ENCODE assay signal across 23 cellular contexts in the genomic region with DNA sequence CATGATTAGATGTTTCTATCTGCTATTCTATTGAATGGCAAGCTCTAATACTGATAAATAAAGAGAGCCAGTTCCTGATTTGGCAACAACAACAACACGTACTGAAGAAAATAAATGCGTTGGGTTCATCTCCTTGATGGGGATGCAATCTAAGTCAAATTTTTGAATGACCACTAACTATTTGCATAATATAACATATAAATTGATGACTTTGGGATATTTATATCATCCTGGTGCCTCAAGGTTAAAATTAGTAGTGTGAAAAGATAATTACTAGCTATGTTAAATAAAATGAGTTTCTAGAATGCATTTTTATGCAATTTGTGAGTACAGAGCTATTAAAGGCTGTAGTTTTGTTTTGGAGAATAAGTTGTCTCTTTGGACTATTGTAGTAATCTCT.
A peak's percentile ranks its signal among the peaks of the same experiment; 100 is the strongest.
DNase-seq lines count a peak whose midpoint lies in the region; ATAC-seq, FAIRE-seq and TF ChIP-seq lines count a peak whose summit lies in the region.
"Had no signal": no experiment of that assay in that cellular context is flagged by ENCODE, and none has a peak within 500 bp of the region (broad histone marks: within the 10 kb centered on the region; RNA-seq: fewer than 3 reads in every experiment).

No MANE protein-coding gene starts in this region.

- no peaks in the 10 kb centered on the region for H3K36me3 Mint-ChIP-seq in nephron (ENCODE audit: low read depth)
- H3K36me3 Mint-ChIP-seq: CD8-positive, alpha-beta T cell had no signal

- ATAC-seq in A549 (no peak), PC-3 (no peak), HG02938 (IDR thresholded peaks at IDR 0.05; ENCODE audit: unreplicated experiment) (no peak), GM18909 (IDR thresholded peaks at IDR 0.05; ENCODE audit: poor library complexity, unreplicated experiment) (no peak)
- ATAC-seq: CD8-positive, alpha-beta T cell; GM12878 had no signal

- DNase-seq in A549 (ENCODE audit: low read depth in 1 of 2, low spot score in 1 of 2) (no peak), PC-3 (no peak)
- DNase-seq: 8988T; AML-193; Caco-2; Calu3; CD4-positive, alpha-beta T cell; CD8-positive, alpha-beta T cell; DMS79 treated with DMSO at 0.1 percent for 48 hours; GF-D8 had no signal

- CTCF ChIA-PET in A549 (lab: Yijun Ruan, JAX) (no interaction called here), PC-3 (lab: Charles Lee) (no interaction called here)

- no peak for FAIRE-seq in A549 (lab: Jason Lieb, UNC)
- FAIRE-seq: A204.1, D721Med, G401.6, GM12878, GM12892, GM18507, GM19239 had no signal

- H3K27me3 Mint-ChIP-seq in nephron (ENCODE audit: low read depth) = peaks cover 6% of the 10 kb centered on the region
- H3K27me3 Mint-ChIP-seq: CD4-positive, alpha-beta T cell had no signal

- H3K36me3 ChIP-seq in PC-3 (ENCODE audit: low read depth, low read length) = no peaks in the 10 kb centered on the region
- H3K36me3 ChIP-seq: BLaER1 treated with 17β-estradiol and CSF1 and Interleukin-3, amounts not matched to agents 10 nM and 100 nM had no signal

- peaks cover 51% of the 10 kb centered on the region for H3K4me1 Mint-ChIP-seq in nephron
- H3K4me1 Mint-ChIP-seq: B cell had no signal

- no peaks in the 10 kb centered on the region for H4K20me1 ChIP-seq in PC-3 (ENCODE audit: low read length)
- H4K20me1 ChIP-seq: BLaER1 treated with 17β-estradiol and CSF1 and Interleukin-3, amounts not matched to agents 10 nM and 100 nM had no signal

- H3K4me2 ChIP-seq in A549 (no peak overlapping the region), PC-3 (ENCODE audit: low read length) (0 out of 2 replicates have a peak overlapping the region, but pooled peaks have one; percentile 23)
- H3K4me2 ChIP-seq: BLaER1 treated with 17β-estradiol and CSF1 and Interleukin-3, amounts not matched to agents 10 nM and 100 nM had no signal

- no peak for TF ChIP-seq RAD21 in A549 (conservative IDR thresholded peaks at IDR 0.05 in 1 of 2, IDR thresholded peaks at IDR 0.05 in 1 of 2)

- intact Hi-C loops in PC-3 (cut with micrococcal nuclease) = loop anchor here (5.0 kb wide), 1 partner anchor 60 kb away; no protein-coding TSS in a partner anchor

- TF ChIP-seq EP300 in A549 (IDR thresholded peaks at IDR 0.05) = no peak

- no peak overlapping the region for H3K9ac ChIP-seq in PC-3 (ENCODE audit: low read length)
- H3K9ac ChIP-seq: BLaER1 treated with 17β-estradiol and CSF1 and Interleukin-3, amounts not matched to agents 10 nM and 100 nM had no signal

- H3F3A ChIP-seq in PC-3 (ENCODE audit: low read length, unreplicated experiment) = peaks cover 4% of the 10 kb centered on the region

- TF ChIP-seq CTCF in A549 (IDR thresholded peaks at IDR 0.05) (no peak), PC-3 (conservative IDR thresholded peaks at IDR 0.05; ENCODE audit: low read depth, low read length) (no peak), nephron (IDR thresholded peaks at IDR 0.05; ENCODE audit: unreplicated experiment in 3 of 3) (no peak)

- 85% methylated on average over 2 of the region's 2 CpGs for WGBS in A549 (ENCODE audit: missing lambda C conversion rate)

- no peaks in the 10 kb centered on the region for H3K9me2 ChIP-seq in PC-3 (replicated peaks; ENCODE audit: low read length)

- no peaks in the 10 kb centered on the region for H3K79me2 ChIP-seq in PC-3 (ENCODE audit: low read length)

- no peak overlapping the region for H2AFZ ChIP-seq in PC-3 (ENCODE audit: low read length)

- H3K27ac ChIP-seq in A549 (no peak overlapping the region), PC-3 (ENCODE audit: low read length) (no peak overlapping the region)
- H3K27ac ChIP-seq: BLaER1 treated with 17β-estradiol and CSF1 and Interleukin-3, amounts not matched to agents 10 nM and 100 nM; C4-2B had no signal

- no peaks in the 10 kb centered on the region for H3K27me3 ChIP-seq in PC-3 (ENCODE audit: low read length)
- H3K27me3 ChIP-seq: BLaER1 treated with 17β-estradiol and CSF1 and Interleukin-3, amounts not matched to agents 10 nM and 100 nM had no signal

- BruUV-seq in PC-3 (replicated peaks; lab: Mats Ljungman, UMichigan) = no TSS peak

- peaks cover 7% of the 10 kb centered on the region for H3K9me3 Mint-ChIP-seq in nephron

- no peaks in the 10 kb centered on the region for H3K4me1 ChIP-seq in A549
- H3K4me1 ChIP-seq in PC-3 (ENCODE audit: insufficient read depth, low read length) = peaks cover 46% of the 10 kb centered on the region
- H3K4me1 ChIP-seq: BLaER1 treated with 17β-estradiol and CSF1 and Interleukin-3, amounts not matched to agents 10 nM and 100 nM; Caco-2 had no signal

- H3K9me3 ChIP-seq in A549 = no peaks in the 10 kb centered on the region
- no peaks in the 10 kb centered on the region for H3K9me3 ChIP-seq in PC-3 (ENCODE audit: low read length)
- H3K9me3 ChIP-seq: BLaER1 treated with 17β-estradiol and CSF1 and Interleukin-3, amounts not matched to agents 10 nM and 100 nM; Caco-2 had no signal

- POLR2A ChIA-PET in A549 (lab: Yijun Ruan, JAX) = interaction anchor here (0.6 kb wide), 1 partner anchor 16 kb away, joined by 5 read pairs; no protein-coding TSS in a partner anchor
- POLR2A ChIA-PET in PC-3 (lab: Charles Lee; ENCODE audit: unreplicated experiment) = no interaction called here

- H3K4me3 ChIP-seq in A549 (no peak overlapping the region), PC-3 (ENCODE audit: low read length) (no peak overlapping the region)
- H3K4me3 ChIP-seq: BLaER1 treated with 17β-estradiol and CSF1 and Interleukin-3, amounts not matched to agents 10 nM and 100 nM; GM12878 had no signal

- no peak for TF ChIP-seq POLR2A in A549 (IDR thresholded peaks at IDR 0.05; ENCODE audit: low read length)

- H3K4me3 Mint-ChIP-seq in nephron = no peak overlapping the region
- H3K4me3 Mint-ChIP-seq: B cell; CD4-positive, alpha-beta T cell; CD8-positive, alpha-beta T cell had no signal

- peak overlapping the region; percentile 28 to 84 (median 71) for H3K27ac Mint-ChIP-seq in nephron
- H3K27ac Mint-ChIP-seq: B cell; CD4-positive, alpha-beta T cell; CD8-positive, alpha-beta T cell had no signal

TF ChIP-seq in A549, 52 proteins besides CTCF, POLR2A, EP300 and RAD21:
- TF ChIP-seq, protein P1, sequence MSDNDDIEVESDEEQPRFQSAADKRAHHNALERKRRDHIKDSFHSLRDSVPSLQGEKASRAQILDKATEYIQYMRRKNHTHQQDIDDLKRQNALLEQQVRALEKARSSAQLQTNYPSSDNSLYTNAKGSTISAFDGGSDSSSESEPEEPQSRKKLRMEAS (IDR thresholded peaks at IDR 0.05) = no peak
- peak; percentile 48 for TF ChIP-seq MAFK (IDR thresholded peaks at IDR 0.05; ENCODE audit: partially characterized antibody)
